Comparison of ENCODE assay signal across 33 cellular contexts in genomic region chr6:128836761-128837160, GRCh38. TPM values are rescaled to one million over a fixed set of nuclear protein-coding genes. Genes with fewer than 3 reads are reported as not detected.
"Had no signal": no experiment of that assay in that cellular context is flagged by ENCODE, and none has a peak within 500 bp of the region (broad histone marks: within the 10 kb centered on the region; RNA-seq: fewer than 3 reads in every experiment).

No MANE protein-coding gene starts in this region.

- H3K4me1 ChIP-seq: body of pancreas, breast epithelium, SJCRH30 had no signal

- H3K27me3 ChIP-seq: body of pancreas, breast epithelium, SJCRH30 had no signal

- H3K9me3 Mint-ChIP-seq: activated naive CD4-positive, alpha-beta T cell treated with anti-CD3 and anti-CD28 coated beads, Interleukin-2, amount 50 U/mL, for 24 hours; activated T-cell treated with anti-CD3 and anti-CD28 coated beads, Interleukin-2, amount 50 U/mL, for 24 hours; activated T-helper 2 cell treated with anti-CD3 and anti-CD28 coated beads, Interferon-gamma antibody, Interleukin-2, Interleukin-4, amounts not matched to agents 10 μg/mL and 5 μg/mL and 100 μg/mL, durations not matched to agents 14 hours and 24 hours and 36 hours had no signal

- H3K36me3 ChIP-seq: breast epithelium, SJCRH30 had no signal

- H3K36me3 Mint-ChIP-seq: activated naive CD4-positive, alpha-beta T cell treated with anti-CD3 and anti-CD28 coated beads, Interleukin-2, amount 50 U/mL, for 24 hours; activated naive CD8-positive, alpha-beta T cell treated with anti-CD3 and anti-CD28 coated beads, Interleukin-2, amount 10 ng/mL, durations not matched to agents 7 days and 5 days had no signal

- H3K4me1 Mint-ChIP-seq: activated CD4-positive, alpha-beta T cell treated with anti-CD3 and anti-CD28 coated beads for 36 hours; activated CD4-positive, alpha-beta T cell treated with anti-CD3 and anti-CD28 coated beads, Interleukin-2, amount 10 ng/mL, durations not matched to agents 7 days and 5 days; activated naive CD4-positive, alpha-beta T cell treated with anti-CD3 and anti-CD28 coated beads, Interleukin-2, amount 50 U/mL, for 24 hours; activated naive CD8-positive, alpha-beta T cell treated with anti-CD3 and anti-CD28 coated beads, Interleukin-2, amount 10 ng/mL, durations not matched to agents 7 days and 5 days; WTC11 had no signal

- DNase-seq: activated CD4-positive, alpha-beta T cell treated with anti-CD3 and anti-CD28 coated beads for 36 hours; activated CD4-positive, alpha-beta T cell treated with anti-CD3 and anti-CD28 coated beads, Interleukin-2, amount 10 ng/mL, durations not matched to agents 7 days and 5 days; activated CD4-positive, alpha-beta T cell treated with anti-CD3 and anti-CD28 coated beads, Interleukin-2, amount 50 U/mL, for 48 hours; activated CD8-positive, alpha-beta T cell treated with anti-CD3 and anti-CD28 coated beads, Interleukin-2, amount 10 ng/mL, durations not matched to agents 7 days and 5 days; activated gamma-delta T cell; activated naive CD4-positive, alpha-beta T cell treated with Interleukin-2 at 50 U/mL for 16 hours; activated naive CD8-positive, alpha-beta T cell treated with anti-CD3 and anti-CD28 coated beads, Interleukin-2, amount 10 ng/mL, durations not matched to agents 7 days and 5 days; activated T-cell treated with anti-CD3 and anti-CD28 coated beads, Interleukin-2, amount 50 U/mL, for 24 hours; body of pancreas; caudate nucleus; MM.1S; MV-4-11; NCI-H1092; NCI-H1417; NCI-H146; NCI-H187; NCI-H2029 treated with DMSO at 0.1 percent for 48 hours; NCI-H2107; NCI-H2171; NCI-H510A; NCI-H526; NCI-H748 treated with DMSO at 0.1 percent for 48 hours; OCI-M1; Right ventricle myocardium superior; T1000 had no signal

- H3K27me3 Mint-ChIP-seq: activated CD4-positive, alpha-beta T cell treated with anti-CD3 and anti-CD28 coated beads, Interleukin-2, amount 10 ng/mL, durations not matched to agents 7 days and 5 days; activated naive CD4-positive, alpha-beta T cell treated with anti-CD3 and anti-CD28 coated beads, Interleukin-2, amount 50 U/mL, for 24 hours had no signal

- H3K4me3 ChIP-seq: body of pancreas, breast epithelium, SJCRH30, SK-N-MC had no signal

- H3K27ac Mint-ChIP-seq: activated CD4-positive, alpha-beta T cell treated with anti-CD3 and anti-CD28 coated beads for 36 hours; activated CD4-positive, alpha-beta T cell treated with anti-CD3 and anti-CD28 coated beads, Interleukin-2, amount 10 ng/mL, durations not matched to agents 7 days and 5 days; activated CD8-positive, alpha-beta T cell treated with anti-CD3 and anti-CD28 coated beads, Interleukin-2, amount 10 ng/mL, durations not matched to agents 7 days and 5 days; activated naive CD4-positive, alpha-beta T cell treated with anti-CD3 and anti-CD28 coated beads, Interleukin-2, amount 50 U/mL, for 24 hours; activated naive CD8-positive, alpha-beta T cell treated with anti-CD3 and anti-CD28 coated beads, Interleukin-2, amount 10 ng/mL, durations not matched to agents 7 days and 5 days; activated T-cell treated with anti-CD3 and anti-CD28 coated beads, Interleukin-2, amount 50 U/mL, for 24 hours; activated T-helper 2 cell treated with anti-CD3 and anti-CD28 coated beads, Interferon-gamma antibody, Interleukin-2, Interleukin-4, amounts not matched to agents 10 μg/mL and 5 μg/mL and 100 μg/mL, durations not matched to agents 14 hours and 24 hours and 36 hours; WTC11 had no signal

- H3K4me2 ChIP-seq: KMS-11 had no signal

- H3K4me3 Mint-ChIP-seq: activated CD4-positive, alpha-beta T cell treated with anti-CD3 and anti-CD28 coated beads for 36 hours; activated CD4-positive, alpha-beta T cell treated with anti-CD3 and anti-CD28 coated beads, Interleukin-2, amount 10 ng/mL, durations not matched to agents 7 days and 5 days; activated CD8-positive, alpha-beta T cell treated with anti-CD3 and anti-CD28 coated beads, Interleukin-2, amount 10 ng/mL, durations not matched to agents 7 days and 5 days; activated naive CD4-positive, alpha-beta T cell treated with anti-CD3 and anti-CD28 coated beads, Interleukin-2, amount 50 U/mL, for 24 hours; activated naive CD8-positive, alpha-beta T cell treated with anti-CD3 and anti-CD28 coated beads, Interleukin-2, amount 10 ng/mL, durations not matched to agents 7 days and 5 days; activated T-cell treated with anti-CD3 and anti-CD28 coated beads, Interleukin-2, amount 50 U/mL, for 24 hours; WTC11 had no signal

- ATAC-seq: activated CD4-positive, alpha-beta T cell treated with anti-CD3 and anti-CD28 coated beads for 36 hours; activated CD4-positive, CD25-positive, alpha-beta regulatory T cell treated with anti-CD3 and anti-CD28 coated beads, Interleukin-2, amount 50 U/mL, for 24 hours; activated CD8-positive, alpha-beta T cell treated with anti-CD3 and anti-CD28 coated beads, Interleukin-2, amount 10 ng/mL, durations not matched to agents 7 days and 5 days; body of pancreas; WTC11 had no signal

- H3K27ac ChIP-seq: body of pancreas, breast epithelium, KMS-11, SJCRH30, SK-N-MC had no signal

RNA-seq across cellular contexts. Expression of gene LAMA2, which starts 46.2 kb away (rescaled TPM):
- total RNA-seq: activated naive CD8-positive, alpha-beta T cell treated with anti-CD3 and anti-CD28 coated beads, Interleukin-2, amount 10 ng/mL, durations not matched to agents 7 days and 5 days had no signal
